ENCODE assay signal across 6 cellular contexts in genomic region chr6:32189082-32189741, GRCh38. TPM values are rescaled to one million over a fixed set of nuclear protein-coding genes. Genes with fewer than 3 reads are reported as not detected.
DNase-seq lines count a peak whose midpoint lies in the region; TF ChIP-seq lines count a peak whose summit lies in the region.

No MANE protein-coding gene starts in this region.

- H3K27me3 ChIP-seq in H9 (ENCODE audit: insufficient read depth, low read length) (no peaks in the 10 kb centered on the region), breast epithelium (no peaks in the 10 kb centered on the region)

- H4K20me1 ChIP-seq in H9 (ENCODE audit: control insufficient read depth, insufficient read depth, insufficient read length), result no peaks in the 10 kb centered on the region

- no peak overlapping the region for H3K18ac ChIP-seq in H9 (ENCODE audit: insufficient read length, low read depth, low read length)

- H3K56ac ChIP-seq in H9 (ENCODE audit: insufficient read length, low read depth, low read length), result no peak overlapping the region

- peak overlapping the region; percentile 56 for H3K9ac ChIP-seq in H9 (ENCODE audit: extremely low read depth, insufficient read length, low read length)

- peak overlapping the region; percentile 72 for H3K4me2 ChIP-seq in H9 (ENCODE audit: insufficient read depth, insufficient read length, low read length)

- TF ChIP-seq CTCF in H9 (conservative IDR thresholded peaks at IDR 0.05), result no peak
- no peak for TF ChIP-seq CTCF in breast epithelium (IDR thresholded peaks at IDR 0.05)
- no peak for TF ChIP-seq CTCF in neural crest cell (conservative IDR thresholded peaks at IDR 0.05)

- H3K4me1 ChIP-seq in H9 (ENCODE audit: insufficient read depth, low read length), result peaks cover 7% of the 10 kb centered on the region
- H3K4me1 ChIP-seq in breast epithelium, result peaks cover 0 to 6% of the 10 kb centered on the region in 2 donors

- H2BK120ac ChIP-seq in H9 (ENCODE audit: low read depth, low read length, poor library complexity, severe bottlenecking), result no peak overlapping the region

- H3T11ph ChIP-seq in H9 (ENCODE audit: low read length), result no peak overlapping the region

- H3K79me1 ChIP-seq in H9 (ENCODE audit: insufficient read depth, low read depth, low read length, poor library complexity, severe bottlenecking), result no peaks in the 10 kb centered on the region

- no peak overlapping the region; the same call in 1 of the 2 replicates for H3K14ac ChIP-seq in H9 (ENCODE audit: insufficient read depth, low read length)

- H3K79me2 ChIP-seq in H9 (ENCODE audit: insufficient read depth, low read length), result no peaks in the 10 kb centered on the region

- no peak overlapping the region for H4K91ac ChIP-seq in H9 (ENCODE audit: insufficient read length, low read depth, low read length)

- peaks cover 7% of the 10 kb centered on the region for H3K23me2 ChIP-seq in H9 (ENCODE audit: insufficient read length, low read depth, low read length, poor library complexity, severe bottlenecking)

- no peaks in the 10 kb centered on the region for H3K9me3 ChIP-seq in H9 (ENCODE audit: control insufficient read depth, low read depth, low read length)
- no peaks in the 10 kb centered on the region for H3K9me3 ChIP-seq in breast epithelium

- no peak overlapping the region for H3K27ac ChIP-seq in H9 (ENCODE audit: insufficient read length, low read depth, low read length)
- peak overlapping the region; percentile 97 to 98 for H3K27ac ChIP-seq in breast epithelium

- no peak overlapping the region for H2BK15ac ChIP-seq in H9 (ENCODE audit: low read depth, low read length)

- H2BK5ac ChIP-seq in H9 (ENCODE audit: insufficient read length, low read length), result no peak overlapping the region

- WGBS in H9 (ENCODE audit: extremely low coverage, insufficient read length, low lambda C conversion rate), result no CpG with 5 or more reads among the region's 10 CpGs

- TF ChIP-seq POLR2A in breast epithelium (IDR thresholded peaks at IDR 0.05), result no peak

- H3K4ac ChIP-seq in H9 (ENCODE audit: low read depth, low read length), result no peak overlapping the region

- H3K36me3 Mint-ChIP-seq in H9 (ENCODE audit: insufficient read depth in 1 of 3, low read depth in 3 of 3), result peaks cover 12 to 36% (median 34%) of the 10 kb centered on the region in 3 experiments; a peak in 6 of 7 replicates
- peaks cover 11% of the 10 kb centered on the region for H3K36me3 Mint-ChIP-seq in neural crest cell (ENCODE audit: low read depth)

- no peak overlapping the region for H4K8ac ChIP-seq in H9 (replicated peaks; ENCODE audit: insufficient read length, low read depth, low read length)

- no peaks in the 10 kb centered on the region for H3K36me3 ChIP-seq in breast epithelium

- H2BK12ac ChIP-seq in H9 (ENCODE audit: insufficient read length, low read depth, low read length), result no peak overlapping the region

- H2AK5ac ChIP-seq in H9 (ENCODE audit: insufficient read length, low read length), result no peak overlapping the region

- H3K27ac Mint-ChIP-seq in H9 (peak overlapping the region; percentile 94 to 98 (median 97)), neural crest cell (ENCODE audit: unreplicated experiment) (peak overlapping the region; percentile 97)

- H3K27me3 Mint-ChIP-seq in H9 (ENCODE audit: low read depth), result no peaks in the 10 kb centered on the region
- no peaks in the 10 kb centered on the region for H3K27me3 Mint-ChIP-seq in neural crest cell (ENCODE audit: low read depth)

- intact Hi-C loops in breast epithelium (cut with DNase I; ENCODE audit: low total_unique reads), result no loop called here

- peak overlapping the region; percentile 68 to 76 (median 74) for H3K4me3 ChIP-seq in breast epithelium

- H3K4me1 Mint-ChIP-seq in H9 (peaks cover 46 to 58% of the 10 kb centered on the region in 2 experiments), neural crest cell (peaks cover 68% of the 10 kb centered on the region)

- no peak overlapping the region for H4K5ac ChIP-seq in H9 (ENCODE audit: insufficient read length, low read depth, low read length)

- H2AFZ ChIP-seq in H9 (ENCODE audit: low read length), result no peak overlapping the region

- no peaks in the 10 kb centered on the region; a peak in 1 of 5 replicates for H3K9me3 Mint-ChIP-seq in H9
- H3K9me3 Mint-ChIP-seq in neural crest cell, result no peaks in the 10 kb centered on the region

- H3K23ac ChIP-seq in H9 (ENCODE audit: insufficient read length, low read depth, low read length), result no peak overlapping the region

- DNase-seq in H9 (peak; percentile 24), breast epithelium (ENCODE audit: low spot score in 2 of 2) (no peak), neural crest cell (ENCODE audit: low read depth, low spot score) (no peak), T-helper 9 cell (no peak), GM19238 (ENCODE audit: insufficient read length, low spot score) (no peak), pons (ENCODE audit: low spot score) (no peak)

- H2BK20ac ChIP-seq in H9 (ENCODE audit: low read depth, low read length, poor library complexity, severe bottlenecking), result no peak overlapping the region

- H3K4me3 Mint-ChIP-seq in H9 (peak overlapping the region; percentile 76 to 90), neural crest cell (peak overlapping the region; percentile 92)

RNA-seq across cellular contexts. Expression of gene PBX2, which starts 0.8 kb away (rescaled TPM):
- total RNA-seq in H9 (2021), result 174 and 176 TPM in 2 replicates
- total RNA-seq in breast epithelium, result 10 to 100 TPM; 32.3 to 61.6 (median 48.5) TPM
- total RNA-seq in neural crest cell, result 205 and 206 TPM in 2 replicates

RNA-seq across cellular contexts. Expression of gene GPSM3, which starts 3.2 kb away (rescaled TPM):
- total RNA-seq in H9 (2021) (11.8 and 12.0 TPM in 2 replicates), breast epithelium (10 to 100 TPM in 2 of 3 donors, 1 to 10 TPM in 1; 8.2 to 18.2 (median 11.3) TPM), neural crest cell (7.3 and 8.0 TPM in 2 replicates)

RNA-seq across cellular contexts. Expression of gene AGER, which starts 5.2 kb away (rescaled TPM):
- total RNA-seq in H9 (2021), result 14.3 and 17.8 TPM in 2 replicates
- total RNA-seq in breast epithelium, result 1 to 10 TPM; 1.3 to 2.6 (median 1.8) TPM
- total RNA-seq in neural crest cell, result 25.7 and 26.0 TPM in 2 replicates

RNA-seq across cellular contexts. Expression of gene RNF5, which starts 11.0 kb away (rescaled TPM):
- total RNA-seq in H9 (2021), result 116 and 126 TPM in 2 replicates
- total RNA-seq in breast epithelium, result 10 to 100 TPM; 56.3 to 78.0 (median 70.5) TPM
- 60.2 and 60.7 TPM in 2 replicates for total RNA-seq in neural crest cell

RNA-seq across cellular contexts. Expression of gene AGPAT1, which starts 13.3 kb away (rescaled TPM):
- total RNA-seq in H9 (2021), result 88.8 and 89.5 TPM in 2 replicates
- total RNA-seq in breast epithelium, result 10 to 100 TPM; 25.8 to 33.8 (median 30.6) TPM
- total RNA-seq in neural crest cell, result 88.9 and 92.9 TPM in 2 replicates
